In genomic region chr21:40507978-40508377, GRCh38 we compare ENCODE assay signal across 24 cellular contexts.
DNase-seq lines count a peak whose midpoint lies in the region; ATAC-seq, FAIRE-seq and TF ChIP-seq lines count a peak whose summit lies in the region.
"Had no signal": no experiment of that assay in that cellular context is flagged by ENCODE, and none has a peak within 500 bp of the region (broad histone marks: within the 10 kb centered on the region; RNA-seq: fewer than 3 reads in every experiment).

No MANE protein-coding gene starts in this region.

- H3K9me3 Mint-ChIP-seq in activated naive CD8-positive, alpha-beta T cell treated with anti-CD3 and anti-CD28 coated beads for 36 hours, result no peaks in the 10 kb centered on the region
- H3K9me3 Mint-ChIP-seq: mesothelial cell of epicardium, nephron had no signal

- no peak overlapping the region for H3K4me3 ChIP-seq in fibroblast of lung (replicated peaks in 1 of 4; ENCODE audit: control extremely low read depth in 1 of 4, insufficient read depth in 1 of 4, low read depth in 3 of 4, low read length in 4 of 4)
- no peak overlapping the region for H3K4me3 ChIP-seq in upper lobe of right lung
- H3K4me3 ChIP-seq: colonic mucosa had no signal

- H3K9ac ChIP-seq in fibroblast of lung (ENCODE audit: insufficient read depth, low read length), result no peak overlapping the region

- H3K27me3 Mint-ChIP-seq in activated naive CD8-positive, alpha-beta T cell treated with anti-CD3 and anti-CD28 coated beads for 36 hours, result peaks cover 4% of the 10 kb centered on the region
- H3K27me3 Mint-ChIP-seq: activated CD4-positive, alpha-beta memory T cell treated with anti-CD3 and anti-CD28 coated beads, Interleukin-2, amount 10 ng/mL, durations not matched to agents 7 days and 5 days; brain had no signal

- no peak overlapping the region for H3K4me3 Mint-ChIP-seq in activated naive CD8-positive, alpha-beta T cell treated with anti-CD3 and anti-CD28 coated beads for 36 hours
- H3K4me3 Mint-ChIP-seq: activated CD4-positive, alpha-beta memory T cell treated with anti-CD3 and anti-CD28 coated beads, Interleukin-2, amount 10 ng/mL, durations not matched to agents 7 days and 5 days; brain; mesothelial cell of epicardium; nephron; stimulated activated naive CD8-positive, alpha-beta T cell treated with anti-CD3 and anti-CD28 coated beads, Interleukin-15, amount 100 ng/mL, for 72 hours; T-cell had no signal

- H3K4me1 Mint-ChIP-seq in activated naive CD8-positive, alpha-beta T cell treated with anti-CD3 and anti-CD28 coated beads for 36 hours, result peaks cover 2% of the 10 kb centered on the region
- H3K4me1 Mint-ChIP-seq: activated CD4-positive, alpha-beta memory T cell treated with anti-CD3 and anti-CD28 coated beads, Interleukin-2, amount 10 ng/mL, durations not matched to agents 7 days and 5 days; mesothelial cell of epicardium; nephron; stimulated activated naive CD8-positive, alpha-beta T cell treated with anti-CD3 and anti-CD28 coated beads, Interleukin-15, amount 100 ng/mL, for 72 hours; T-cell had no signal

- no peak for FAIRE-seq in RCC 7860 (lab: Jason Lieb, UNC)
- FAIRE-seq: kidney had no signal

- H3K36me3 Mint-ChIP-seq in activated naive CD8-positive, alpha-beta T cell treated with anti-CD3 and anti-CD28 coated beads for 36 hours, result no peaks in the 10 kb centered on the region
- H3K36me3 Mint-ChIP-seq: brain, mesothelial cell of epicardium, T-cell had no signal

- ATAC-seq in upper lobe of right lung (peak; percentile 55), HG03565 (IDR thresholded peaks at IDR 0.05; ENCODE audit: unreplicated experiment) (no peak), left ventricle myocardium superior (no peak)
- ATAC-seq: stimulated activated naive CD8-positive, alpha-beta T cell treated with anti-CD3 and anti-CD28 coated beads, Interleukin-15, amount 100 ng/mL, for 72 hours; T-cell had no signal

- intact Hi-C loops in upper lobe of right lung (cut with DNase I), result no loop called here
- intact Hi-C loops in left ventricle myocardium superior (cut with micrococcal nuclease), result no loop called here

- H3K36me3 ChIP-seq in fibroblast of lung (ENCODE audit: control insufficient read depth, insufficient read depth, low read length) (no peaks in the 10 kb centered on the region), upper lobe of right lung (no peaks in the 10 kb centered on the region)
- H3K36me3 ChIP-seq: colonic mucosa had no signal

- H3K27ac Mint-ChIP-seq in activated naive CD8-positive, alpha-beta T cell treated with anti-CD3 and anti-CD28 coated beads for 36 hours, result no peak overlapping the region
- H3K27ac Mint-ChIP-seq: activated CD4-positive, alpha-beta memory T cell treated with anti-CD3 and anti-CD28 coated beads, Interleukin-2, amount 10 ng/mL, durations not matched to agents 7 days and 5 days; brain; mesothelial cell of epicardium; nephron; stimulated activated naive CD8-positive, alpha-beta T cell treated with anti-CD3 and anti-CD28 coated beads, Interleukin-15, amount 100 ng/mL, for 72 hours; T-cell had no signal

- no peaks in the 10 kb centered on the region for H4K20me1 ChIP-seq in fibroblast of lung (ENCODE audit: control insufficient read depth, extremely low read depth, insufficient read depth, low read length)

- DNase-seq in SIG-M5 treated with dmso at 0.1 percent for 504 hours (lab: John Stamatoyannopoulos, UW; ENCODE audit: unreplicated experiment), result peak; percentile 53
- DNase-seq in SIG-M5 (lab: John Stamatoyannopoulos, UW), result no peak
- peak; percentile 16 for DNase-seq in RCC 7860 (ENCODE audit: low spot score)
- peak; percentile 0 to 82 for DNase-seq in fibroblast of lung (ENCODE audit: low read depth in 2 of 2)
- DNase-seq in upper lobe of right lung, result no peak
- no peak for DNase-seq in activated naive CD8-positive, alpha-beta T cell treated with anti-CD3 and anti-CD28 coated beads for 36 hours
- DNase-seq in left ventricle myocardium superior, result no peak
- DNase-seq: 8988T; activated CD4-positive, alpha-beta memory T cell treated with anti-CD3 and anti-CD28 coated beads, Interleukin-2, amount 10 ng/mL, durations not matched to agents 7 days and 5 days; activated naive CD4-positive, alpha-beta T cell treated with Interleukin-2 at 50 U/mL for 16 hours; colonic mucosa; DMS79; foreskin melanocyte; hypothalamus; kidney; NCI-H226; posterior cingulate gyrus; stimulated activated naive CD8-positive, alpha-beta T cell treated with anti-CD3 and anti-CD28 coated beads, Interleukin-15, amount 100 ng/mL, for 72 hours; T-cell had no signal

- H3K4me1 ChIP-seq in fibroblast of lung (ENCODE audit: control insufficient read depth, extremely low read depth, insufficient read depth, low read length) (no peaks in the 10 kb centered on the region), upper lobe of right lung (no peaks in the 10 kb centered on the region)
- H3K4me1 ChIP-seq: colonic mucosa had no signal

- H3K27ac ChIP-seq in fibroblast of lung (ENCODE audit: insufficient read depth, low read length) (no peak overlapping the region), upper lobe of right lung (no peak overlapping the region)
- H3K27ac ChIP-seq: colonic mucosa, VCaP had no signal

- H3K79me2 ChIP-seq in fibroblast of lung (ENCODE audit: control insufficient read depth, insufficient read depth, low read length), result no peaks in the 10 kb centered on the region

- H3K27me3 ChIP-seq in fibroblast of lung (ENCODE audit: control insufficient read depth, insufficient read depth, low read length) (no peaks in the 10 kb centered on the region), upper lobe of right lung (no peaks in the 10 kb centered on the region)
- H3K27me3 ChIP-seq: colonic mucosa had no signal

- no peak for TF ChIP-seq CTCF in fibroblast of lung (conservative IDR thresholded peaks at IDR 0.05 in 1 of 2, IDR thresholded peaks at IDR 0.05 in 1 of 2; ENCODE audit: low read depth in 1 of 2, low read length in 2 of 2)
- no peak for TF ChIP-seq CTCF in upper lobe of right lung (IDR thresholded peaks at IDR 0.05)

- H3K9me3 ChIP-seq in fibroblast of lung (ENCODE audit: control insufficient read depth, insufficient read depth, low read depth, low read length) (no peaks in the 10 kb centered on the region), upper lobe of right lung (no peaks in the 10 kb centered on the region)
- H3K9me3 ChIP-seq: colonic mucosa had no signal

- H3K4me2 ChIP-seq in fibroblast of lung (ENCODE audit: extremely low read depth, insufficient read depth, low read length), result no peak overlapping the region

- H2AFZ ChIP-seq in fibroblast of lung (ENCODE audit: low read length), result no peak overlapping the region

Comparison
In these comparisons a context has a peak if more than half of its experiments do, and no peak if none do; other contexts are left out.
1. DNase-seq: peak in SIG-M5 treated with dmso at 0.1 percent for 504 hours (single experiment), RCC 7860 (single experiment) and fibroblast of lung (2 of 2); none in SIG-M5 (single experiment), upper lobe of right lung (single experiment), activated naive CD8-positive, alpha-beta T cell treated with anti-CD3 and anti-CD28 coated beads for 36 hours (single experiment) and left ventricle myocardium superior (single experiment).